ENCODE assay signal across 8 cellular contexts in the genomic region with DNA sequence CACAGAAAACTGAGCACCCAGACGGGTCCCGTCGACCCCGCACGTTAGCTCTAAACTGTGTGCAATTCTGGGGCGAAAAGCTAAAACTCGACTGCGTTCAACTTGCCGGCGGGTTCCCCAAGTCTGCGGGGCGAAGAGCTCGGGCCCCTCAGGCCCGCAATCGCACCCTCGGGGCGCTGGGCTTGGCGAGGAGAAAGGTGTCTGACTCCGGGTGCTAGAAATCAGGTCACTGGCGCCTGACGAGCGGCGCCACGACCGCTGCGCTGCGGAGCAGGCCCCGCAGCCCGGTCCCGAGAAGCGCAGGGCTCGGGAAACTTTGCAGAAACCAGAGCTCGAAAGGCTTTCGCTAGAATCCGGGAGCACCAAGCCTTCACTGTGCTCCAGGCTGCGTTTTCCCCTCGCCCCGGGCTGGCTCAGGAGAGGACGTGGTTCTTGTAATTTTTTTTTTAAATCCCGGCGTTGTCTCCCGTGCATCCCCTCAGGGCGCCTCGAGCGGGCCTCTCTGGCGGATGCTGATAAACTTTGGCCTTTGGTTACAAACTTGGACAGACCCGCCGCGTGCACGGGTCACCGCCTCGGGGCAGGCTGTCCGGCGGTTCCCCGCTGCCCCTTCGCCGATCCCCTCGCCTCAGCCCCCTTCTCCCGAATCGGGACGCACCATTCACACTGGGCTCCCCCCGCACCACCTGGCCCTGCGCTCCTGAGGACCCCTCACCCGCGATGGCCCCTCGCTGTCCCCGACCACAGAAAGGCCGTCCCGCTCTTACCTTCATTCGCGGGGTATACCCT. TPM values are rescaled to one million over a fixed set of nuclear protein-coding genes. Genes with fewer than 3 reads are reported as not detected.
DNase-seq lines count a peak whose midpoint lies in the region; ATAC-seq, FAIRE-seq and TF ChIP-seq lines count a peak whose summit lies in the region.

No MANE protein-coding gene starts in this region.

- H3K9ac ChIP-seq in GM12878 (ENCODE audit: control insufficient read depth, insufficient read depth, low read length): peak overlapping the region; percentile 27; the same call in 1 of the 2 replicates
- H3K9ac ChIP-seq in iPS-18a (ENCODE audit: low read length): peak overlapping the region; percentile 48
- peak overlapping the region; percentile 79 for H3K9ac ChIP-seq in skeletal muscle satellite cell (ENCODE audit: low read depth, low read length)

- H3K27me3 ChIP-seq in SJSA1 (replicated peaks) (peaks cover 24% of the 10 kb centered on the region), GM12878 (replicated peaks in 1 of 2; ENCODE audit: control insufficient read depth in 2 of 2, insufficient read depth in 2 of 2, low read length in 1 of 2) (peaks cover 0 to 16% of the 10 kb centered on the region in 2 experiments; a peak in 3 of 4 replicates), iPS-18a (ENCODE audit: control insufficient read depth, insufficient read depth, low read length) (peaks cover 57% of the 10 kb centered on the region), skeletal muscle satellite cell (ENCODE audit: control insufficient read depth, insufficient read depth, low read length) (no peaks in the 10 kb centered on the region)

- FAIRE-seq in GM12878 (lab: Jason Lieb, UNC): no peak

- CTCF ChIA-PET in GM12878 (lab: Yijun Ruan, JAX): interaction anchor here (0.7 to 1.8 kb wide), 3 partner anchors 14 to 1834 kb away, joined by 3 to 4 read pairs (median 4); no protein-coding TSS in a partner anchor

- RAD21 ChIA-PET in GM12878 (lab: Charles Lee; ENCODE audit: unreplicated experiment): no interaction called here

- peak overlapping the region; percentile 100 for H3K4me2 ChIP-seq in GM12878 (ENCODE audit: control insufficient read depth, insufficient read depth)
- H3K4me2 ChIP-seq in skeletal muscle satellite cell (ENCODE audit: low read length): peak overlapping the region; percentile 97

- H3K27ac ChIP-seq in SJSA1 (no peak overlapping the region), GM12878 (ENCODE audit: control insufficient read depth, insufficient read depth) (no peak overlapping the region), iPS-18a (ENCODE audit: low read length) (no peak overlapping the region)

- SMC1A ChIA-PET in GM12878 (lab: Charles Lee; ENCODE audit: uncharacterized antibody, unreplicated experiment): interaction anchor here (1.1 kb wide), 1 partner anchor 104 kb away, joined by 3 read pairs; no protein-coding TSS in a partner anchor

- H3K79me2 ChIP-seq in GM12878 (ENCODE audit: control insufficient read depth, insufficient read depth, low read length): no peaks in the 10 kb centered on the region

- peak overlapping the region; percentile 43 for H3K4me3 ChIP-seq in SJSA1
- H3K4me3 ChIP-seq in GM12878: peak overlapping the region; percentile 82
- peak overlapping the region; percentile 84 for H3K4me3 ChIP-seq in iPS-18a (ENCODE audit: low read length)
- H3K4me3 ChIP-seq in skeletal muscle satellite cell (ENCODE audit: low read length): peak overlapping the region; percentile 83

- H3K36me3 ChIP-seq in SJSA1 (no peaks in the 10 kb centered on the region), GM12878 (ENCODE audit: control insufficient read depth in 2 of 2, insufficient read depth in 2 of 2, low read length in 1 of 2) (no peaks in the 10 kb centered on the region), iPS-18a (ENCODE audit: control insufficient read depth, low read depth, low read length) (no peaks in the 10 kb centered on the region), skeletal muscle satellite cell (ENCODE audit: insufficient read depth, low read length) (no peaks in the 10 kb centered on the region)

- 2% methylated on average over 65 of the region's 71 CpGs for WGBS in GM12878 (ENCODE audit: insufficient coverage, insufficient replicate concordance, low lambda C conversion rate, missing lambda C conversion rate)

- H4K20me1 ChIP-seq in GM12878 (ENCODE audit: control insufficient read depth, insufficient read depth): no peaks in the 10 kb centered on the region

- peaks cover 34% of the 10 kb centered on the region for H3K4me1 ChIP-seq in SJSA1 (replicated peaks)
- peaks cover 14% of the 10 kb centered on the region for H3K4me1 ChIP-seq in GM12878 (ENCODE audit: control insufficient read depth, insufficient read depth, low read length)
- peaks cover 40% of the 10 kb centered on the region for H3K4me1 ChIP-seq in iPS-18a (ENCODE audit: control insufficient read depth, low read depth, low read length)
- peaks cover 33% of the 10 kb centered on the region for H3K4me1 ChIP-seq in skeletal muscle satellite cell (ENCODE audit: control insufficient read depth, insufficient read depth, low read length)

- H2AFZ ChIP-seq in GM12878 (ENCODE audit: control insufficient read depth, low read depth, low read length): peak overlapping the region; percentile 82

- no peak for TF ChIP-seq CTCF in GM12878 (IDR thresholded peaks at IDR 0.05 in 2 of 3, conservative IDR thresholded peaks at IDR 0.05 in 1 of 3; ENCODE audit: control insufficient read depth in 2 of 3, extremely low read depth in 1 of 3, insufficient read depth in 1 of 3, low read depth in 3 of 3, low read length in 3 of 3)

- POLR2A ChIA-PET in GM12878 (lab: Charles Lee): no interaction called here

- in situ Hi-C loops in GM12878 (cut with MboI): loop anchor here (5.0 to 10.0 kb wide), 2 partner anchors 884 to 1847 kb away; no protein-coding TSS in a partner anchor

- no peak for TF ChIP-seq RAD21 in GM12878 (IDR thresholded peaks at IDR 0.05; ENCODE audit: insufficient read depth, low read depth, low read length)

- ATAC-seq in HG02943 (IDR thresholded peaks at IDR 0.05; ENCODE audit: low read depth, unreplicated experiment): peak; percentile 3
- ATAC-seq in GM12878: peak; percentile 5
- no peak for ATAC-seq in HG03139 (IDR thresholded peaks at IDR 0.05; ENCODE audit: unreplicated experiment)

- H3K9me3 ChIP-seq in SJSA1 (replicated peaks) (no peaks in the 10 kb centered on the region), GM12878 (replicated peaks; ENCODE audit: control insufficient read depth, insufficient read depth, low read length) (no peaks in the 10 kb centered on the region), iPS-18a (ENCODE audit: control insufficient read depth, low read depth, low read length) (no peaks in the 10 kb centered on the region), skeletal muscle satellite cell (replicated peaks; ENCODE audit: low read length) (no peaks in the 10 kb centered on the region)

- DNase-seq in NCI-H82 (lab: John Stamatoyannopoulos, UW): peak; percentile 57
- no peak for DNase-seq in NCI-H82 treated with DMSO at 0.1 percent for 48 hours (lab: John Stamatoyannopoulos, UW; ENCODE audit: unreplicated experiment)
- peak in 1 of 2 experiments; percentile 34 for DNase-seq in SJSA1 (ENCODE audit: low read depth in 1 of 2, low spot score in 2 of 2)
- DNase-seq in GM12878 (ENCODE audit: low read depth, low spot score): no peak

- intact Hi-C loops in GM12878 (cut with micrococcal nuclease; ENCODE audit: unreplicated experiment): loop anchor here (2.0 to 10.0 kb wide), 13 partner anchors 53 to 1835 kb away; no protein-coding TSS in a partner anchor

- TSS peak; percentile 63 for BruUV-seq in GM12878 (replicated peaks; lab: Mats Ljungman, UMichigan)

- no peak for TF ChIP-seq EP300 in GM12878 (IDR thresholded peaks at IDR 0.05; ENCODE audit: borderline replicate concordance in 1 of 2, control insufficient read depth in 1 of 2, low read depth in 2 of 2, low read length in 2 of 2)

- no peak for TF ChIP-seq POLR2A in GM12878 (IDR thresholded peaks at IDR 0.05; ENCODE audit: low read depth, low read length)

TF ChIP-seq in GM12878, 131 proteins besides CTCF, POLR2A, EP300 and RAD21:
- TF ChIP-seq, protein P1, sequence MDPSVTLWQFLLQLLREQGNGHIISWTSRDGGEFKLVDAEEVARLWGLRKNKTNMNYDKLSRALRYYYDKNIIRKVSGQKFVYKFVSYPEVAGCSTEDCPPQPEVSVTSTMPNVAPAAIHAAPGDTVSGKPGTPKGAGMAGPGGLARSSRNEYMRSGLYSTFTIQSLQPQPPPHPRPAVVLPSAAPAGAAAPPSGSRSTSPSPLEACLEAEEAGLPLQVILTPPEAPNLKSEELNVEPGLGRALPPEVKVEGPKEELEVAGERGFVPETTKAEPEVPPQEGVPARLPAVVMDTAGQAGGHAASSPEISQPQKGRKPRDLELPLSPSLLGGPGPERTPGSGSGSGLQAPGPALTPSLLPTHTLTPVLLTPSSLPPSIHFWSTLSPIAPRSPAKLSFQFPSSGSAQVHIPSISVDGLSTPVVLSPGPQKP (IDR thresholded peaks at IDR 0.05; ENCODE audit: low read depth, low read length): no peak
- TF ChIP-seq MYC (IDR thresholded peaks at IDR 0.05; ENCODE audit: insufficient read depth, insufficient read length, insufficient replicate concordance, low read length, severe bottlenecking): no peak
- 0 out of 2 replicates have a peak, but pooled peaks have one; percentile 28 for TF ChIP-seq HDGF (IDR thresholded peaks at IDR 0.05)
- TF ChIP-seq, protein P2, sequence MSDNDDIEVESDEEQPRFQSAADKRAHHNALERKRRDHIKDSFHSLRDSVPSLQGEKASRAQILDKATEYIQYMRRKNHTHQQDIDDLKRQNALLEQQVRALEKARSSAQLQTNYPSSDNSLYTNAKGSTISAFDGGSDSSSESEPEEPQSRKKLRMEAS (IDR thresholded peaks at IDR 0.05; ENCODE audit: low read depth, low read length): 0 out of 2 replicates have a peak, but pooled peaks have one; percentile 31

RNA-seq across cellular contexts. Expression of a gene that starts 0.5 kb away (rescaled TPM):
- total RNA-seq in SJSA1 (2014; rRNA removed; shearing (Covaris generic)): 1.3 and 2.7 TPM in 2 replicates
- 0.93 and 1.0 TPM in 2 replicates for total RNA-seq in GM12878 (2013; cell fraction: nucleolus; rRNA removed)
- 0.11 and 0.23 TPM in 2 replicates for total RNA-seq in GM12878 (2014; rRNA removed)
- total RNA-seq in GM12878 (2014; rRNA removed; fragmentation: Illumina TruSeq; extraction: Trizol): 0.23 and 0.67 TPM in 2 replicates
- total RNA-seq in GM12878 (2021): 0.33 and 0.35 TPM in 2 replicates
- polyA plus RNA-seq in GM12878 (2011; ENCODE audit: low read depth): 0.24 TPM
- 1.1 and 1.5 TPM in 2 replicates for polyA plus RNA-seq in GM12878 (2011; rRNA removed)
- 1.3 and 1.6 TPM in 2 replicates for polyA plus RNA-seq in GM12878 (2011; cell fraction: cytosol; rRNA removed)
- polyA plus RNA-seq in GM12878 (2011; cell fraction: nucleus; rRNA removed): 1.1 and 1.5 TPM in 2 replicates
- 0.35 and 0.42 TPM in 2 replicates for polyA plus RNA-seq in GM12878 (2012)
- polyA plus RNA-seq in GM12878 (2014; fragmentation: Illumina TruSeq; extraction: Trizol): 0.50 TPM in 1 of 2 replicates, not detected in the other
- polyA plus RNA-seq in GM12878 (2014; fragmentation: Nextera tagmentation; extraction: Ambion mirVana): under 1 TPM in 1 of 2 experiments, not detected in 1; 0.16 TPM
- 0.06 and 0.14 TPM in 2 replicates for polyA plus RNA-seq in GM12878 (2014; rRNA removed)
- polyA plus RNA-seq in GM12878 (2016; fragmentation: Nextera tagmentation; extraction: Ambion mirVana): under 1 TPM; 0.08 to 0.74 TPM
- polyA minus RNA-seq in GM12878 (2011; rRNA and poly(A)+ RNA removed): 1.4 and 2.3 TPM in 2 replicates
- 0.94 and 1.8 TPM in 2 replicates for polyA minus RNA-seq in GM12878 (2011; cell fraction: cytosol; rRNA and poly(A)+ RNA removed)
- polyA minus RNA-seq in GM12878 (2011; cell fraction: nucleus; rRNA and poly(A)+ RNA removed): 2.3 and 4.2 TPM in 2 replicates
- total RNA-seq in skeletal muscle satellite cell (2012; rRNA removed): 16.5 and 21.6 TPM in 2 replicates

Comparison
In these comparisons a context has a peak if more than half of its experiments do, and no peak if none do; other contexts are left out.
1. H3K9ac ChIP-seq: peak in every context shown above with its lines; median percentile 79 in skeletal muscle satellite cell; 48 in iPS-18a; 27 in GM12878.